Comparison of ENCODE assay signal across 8 cellular contexts in genomic region chr22:17785185-17786184, GRCh38. TPM values are rescaled to one million over a fixed set of nuclear protein-coding genes. Genes with fewer than 3 reads are reported as not detected.
DNase-seq lines count a peak whose midpoint lies in the region; ATAC-seq and TF ChIP-seq lines count a peak whose summit lies in the region.

No MANE protein-coding gene starts in this region.

- in situ Hi-C loops in mammary epithelial cell (cut with MboI; ENCODE audit: low sequenced_read_pairs in 2 of 2): no loop called here

- no peaks in the 10 kb centered on the region for H3K9me3 Mint-ChIP-seq in stimulated activated memory B cell treated with anti-CD40 and anti-IgM and Interleukin-4, amounts not matched to agents 10 μg/mL and 1 μg/mL and 100 μg/mL, for 72 hours

- H3K9ac ChIP-seq in KMS-11 (no peak overlapping the region), mammary epithelial cell (ENCODE audit: insufficient read depth, low read length) (no peak overlapping the region)

- H3K79me2 ChIP-seq in KMS-11 (ENCODE audit: insufficient read depth, low read depth): no peaks in the 10 kb centered on the region
- no peaks in the 10 kb centered on the region for H3K79me2 ChIP-seq in mammary epithelial cell (ENCODE audit: insufficient read depth, low read length)

- H3K4me1 ChIP-seq in KMS-11 (ENCODE audit: low read depth, poor library complexity, severe bottlenecking) (peaks cover 33% of the 10 kb centered on the region), mammary epithelial cell (ENCODE audit: insufficient read depth, low read length) (peaks cover 33% of the 10 kb centered on the region), lower lobe of right lung (peaks cover 25% of the 10 kb centered on the region)

- dilution Hi-C loops in mammary epithelial cell (cut with HindIII; ENCODE audit: low sequenced_read_pairs): no loop called here

- H3K9me3 ChIP-seq in mammary epithelial cell (replicated peaks; ENCODE audit: insufficient read depth, low read length) (no peaks in the 10 kb centered on the region), lower lobe of right lung (no peaks in the 10 kb centered on the region)

- H3K4me2 ChIP-seq in KMS-11 (no peak overlapping the region), mammary epithelial cell (ENCODE audit: insufficient read depth, low read depth, low read length) (no peak overlapping the region)

- peak; percentile 61 to 62 for ATAC-seq in lower lobe of right lung
- no peak for ATAC-seq in stimulated activated memory B cell treated with anti-CD40 and anti-IgM and Interleukin-4, amounts not matched to agents 10 μg/mL and 1 μg/mL and 100 μg/mL, for 72 hours
- ATAC-seq in HG03159 (IDR thresholded peaks at IDR 0.05; ENCODE audit: unreplicated experiment): no peak
- ATAC-seq in GM18870 (IDR thresholded peaks at IDR 0.05; ENCODE audit: unreplicated experiment): no peak

- H3K27ac ChIP-seq in KMS-11: no peak overlapping the region
- H3K27ac ChIP-seq in mammary epithelial cell (ENCODE audit: insufficient read depth, low read depth, low read length): no peak overlapping the region
- no peak overlapping the region for H3K27ac ChIP-seq in lower lobe of right lung

- DNase-seq in COLO829 (ENCODE audit: low spot score) (peak; percentile 53), mammary epithelial cell (peak; percentile 39), lower lobe of right lung (peak; percentile 80)
- peak; percentile 33 for DNase-seq in activated CD4-positive, CD25-positive, alpha-beta regulatory T cell treated with anti-CD3 and anti-CD28 coated beads, Interleukin-2, amount 50 U/mL, for 16 hours (ENCODE audit: low read depth, low spot score)

- TF ChIP-seq CTCF in KMS-11 (conservative IDR thresholded peaks at IDR 0.05; ENCODE audit: low read depth, low read length): peak; percentile 60
- TF ChIP-seq CTCF in mammary epithelial cell (conservative IDR thresholded peaks at IDR 0.05 in 1 of 2, IDR thresholded peaks at IDR 0.05 in 1 of 2; ENCODE audit: extremely low read depth in 1 of 2, insufficient read depth in 1 of 2, low read depth in 1 of 2, low read length in 2 of 2): peak; percentile 61 to 72
- peak; percentile 66 for TF ChIP-seq CTCF in lower lobe of right lung (IDR thresholded peaks at IDR 0.05)

- H3K4me1 Mint-ChIP-seq in stimulated activated memory B cell treated with anti-CD40 and anti-IgM and Interleukin-4, amounts not matched to agents 10 μg/mL and 1 μg/mL and 100 μg/mL, for 72 hours: peaks cover 32% of the 10 kb centered on the region

- H3K36me3 ChIP-seq in KMS-11 (ENCODE audit: insufficient read depth) (no peaks in the 10 kb centered on the region), mammary epithelial cell (ENCODE audit: insufficient read depth, low read length) (no peaks in the 10 kb centered on the region), lower lobe of right lung (peaks cover 12% of the 10 kb centered on the region)

- BruUV-seq in mammary epithelial cell (replicated peaks; lab: Mats Ljungman, UMichigan): no TSS peak

- WGBS in mammary epithelial cell (ENCODE audit: low coverage, missing lambda C conversion rate): 93% methylated on average over 29 of the region's 37 CpGs

- H3K4me3 ChIP-seq in KMS-11 (IDR thresholded peaks at IDR 0.05; ENCODE audit: insufficient read depth, low read depth, low read length) (no peak overlapping the region), mammary epithelial cell (replicated peaks in 1 of 3; ENCODE audit: insufficient read depth in 1 of 3, low read depth in 2 of 3, low read length in 3 of 3) (no peak overlapping the region), lower lobe of right lung (no peak overlapping the region)

- H3K4me3 Mint-ChIP-seq in stimulated activated memory B cell treated with anti-CD40 and anti-IgM and Interleukin-4, amounts not matched to agents 10 μg/mL and 1 μg/mL and 100 μg/mL, for 72 hours: no peak overlapping the region

- no peaks in the 10 kb centered on the region for H3K27me3 Mint-ChIP-seq in stimulated activated memory B cell treated with anti-CD40 and anti-IgM and Interleukin-4, amounts not matched to agents 10 μg/mL and 1 μg/mL and 100 μg/mL, for 72 hours

- H3K27me3 ChIP-seq in KMS-11 (ENCODE audit: insufficient read depth, low read depth) (no peaks in the 10 kb centered on the region), mammary epithelial cell (ENCODE audit: insufficient read depth, low read length) (no peaks in the 10 kb centered on the region), lower lobe of right lung (ENCODE audit: low read depth) (peaks cover 4% of the 10 kb centered on the region)

- peaks cover 5% of the 10 kb centered on the region for H3K36me3 Mint-ChIP-seq in stimulated activated memory B cell treated with anti-CD40 and anti-IgM and Interleukin-4, amounts not matched to agents 10 μg/mL and 1 μg/mL and 100 μg/mL, for 72 hours

- intact Hi-C loops in mammary epithelial cell (cut with micrococcal nuclease): loop anchor here (1.0 to 5.0 kb wide), 3 partner anchors 43 to 708 kb away; no protein-coding TSS in a partner anchor
- intact Hi-C loops in lower lobe of right lung (cut with DNase I): no loop called here

- no peak overlapping the region for H2AFZ ChIP-seq in KMS-11 (ENCODE audit: low read depth)
- H2AFZ ChIP-seq in mammary epithelial cell (ENCODE audit: low read depth, low read length): no peak overlapping the region

- CTCF ChIA-PET in mammary epithelial cell (lab: Charles Lee; ENCODE audit: low non-redundant PET): interaction anchor here (0.6 to 1.0 kb wide), 4 partner anchors 15 to 292 kb away, joined by 3 to 6 read pairs (median 5); partner anchors contain the start of gene PEX26

- no peaks in the 10 kb centered on the region for H4K20me1 ChIP-seq in KMS-11 (ENCODE audit: insufficient read depth)
- H4K20me1 ChIP-seq in mammary epithelial cell (ENCODE audit: insufficient read depth, low read length): no peaks in the 10 kb centered on the region

- H3K27ac Mint-ChIP-seq in stimulated activated memory B cell treated with anti-CD40 and anti-IgM and Interleukin-4, amounts not matched to agents 10 μg/mL and 1 μg/mL and 100 μg/mL, for 72 hours: peak overlapping the region; percentile 67

RNA-seq across cellular contexts. Expression of gene BID, which starts 11.2 kb away (rescaled TPM):
- 10 to 100 TPM; 12.3 to 25.4 TPM for total RNA-seq in mammary epithelial cell
- polyA plus RNA-seq in mammary epithelial cell: 74.2 TPM
- 30.1 TPM for polyA minus RNA-seq in mammary epithelial cell
- 34.3 TPM for total RNA-seq in lower lobe of right lung

Comparison
In these comparisons a context has a peak if more than half of its experiments do, and no peak if none do; other contexts are left out.
1. ATAC-seq: peak in lower lobe of right lung (2 of 2); none in stimulated activated memory B cell treated with anti-CD40 and anti-IgM and Interleukin-4, amounts not matched to agents 10 μg/mL and 1 μg/mL and 100 μg/mL, for 72 hours (single experiment), HG03159 (single experiment) and GM18870 (single experiment).
2. Peak in every context shown above with its lines, with median percentiles within 50 percentile points of each other: DNase-seq and CTCF ChIP-seq.